ENCODE assay signal across 27 cellular contexts in the genomic region with DNA sequence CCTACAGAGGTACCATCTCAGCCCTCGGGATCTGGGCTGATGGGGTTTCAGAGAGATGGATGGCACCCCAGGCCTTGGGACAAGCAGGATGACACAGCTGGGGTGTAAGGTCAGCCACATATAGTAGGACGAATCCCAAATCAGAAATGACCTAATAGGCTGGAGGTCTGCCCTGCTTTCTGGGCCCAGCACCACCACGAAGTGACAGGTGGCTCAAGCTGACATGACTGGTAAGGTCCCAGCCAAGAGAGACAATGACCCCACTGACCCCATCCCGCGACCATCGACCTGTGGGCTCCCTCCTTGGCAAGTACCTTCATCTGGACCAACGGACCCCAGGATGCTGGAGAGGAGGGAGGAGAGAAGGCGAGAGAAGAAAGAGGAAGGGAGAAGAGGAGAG. TPM values are rescaled to one million over a fixed set of nuclear protein-coding genes. Genes with fewer than 3 reads are reported as not detected.
"Had no signal": no experiment of that assay in that cellular context is flagged by ENCODE, and none has a peak within 500 bp of the region (broad histone marks: within the 10 kb centered on the region; RNA-seq: fewer than 3 reads in every experiment).

No MANE protein-coding gene starts in this region.

- H3K79me2 ChIP-seq: parathyroid adenoma had no signal

- H3K4me1 Mint-ChIP-seq: immature natural killer cell; stimulated activated memory B cell treated with anti-CD40 and anti-IgM and Interleukin-4, amounts not matched to agents 10 μg/mL and 1 μg/mL and 100 μg/mL, for 72 hours; stimulated activated naive CD8-positive, alpha-beta T cell treated with anti-CD3 and anti-CD28 coated beads, Interleukin-15, amount 100 ng/mL, for 72 hours had no signal

- H3K36me3 ChIP-seq: right lobe of liver, uterus had no signal

- H3K4me1 ChIP-seq: left lung, parathyroid adenoma, right lobe of liver, spleen, tibial nerve, uterus had no signal

- H3K4me3 ChIP-seq: left lung, lung, right atrium auricular region, right lobe of liver, spleen, tibial nerve, uterus had no signal

- H3K9me3 ChIP-seq: left lung, right atrium auricular region, right lobe of liver, spleen, tibial nerve, uterus had no signal

- DNase-seq: hypothalamus; immature natural killer cell; kidney; left colon; left lung; mesendoderm; naive thymus-derived CD4-positive, alpha-beta T cell; nucleus accumbens; right lobe of liver; small intestine; spleen; stimulated activated CD4-positive, alpha-beta T cell treated with anti-CD3 and anti-CD28 coated beads, Interleukin-4, amount 100 ng/mL, for 24 hours; stimulated activated naive CD4-positive, alpha-beta T cell treated with Interleukin-2 at 50 U/mL for 16 hours; stimulated activated naive CD8-positive, alpha-beta T cell treated with anti-CD3 and anti-CD28 coated beads, Interleukin-15, amount 100 ng/mL, for 72 hours; substantia nigra; uterus had no signal

- H3K27ac ChIP-seq: left lung, parathyroid adenoma, right atrium auricular region, right lobe of liver, spleen, tibial nerve, uterus had no signal

- H3K27me3 ChIP-seq: left lung, right atrium auricular region, right lobe of liver, spleen, tibial nerve, uterus had no signal

- H2AFZ ChIP-seq: parathyroid adenoma had no signal

- H3K9ac ChIP-seq: parathyroid adenoma had no signal

- H3K27me3 Mint-ChIP-seq: naive thymus-derived CD4-positive, alpha-beta T cell; natural killer cell treated with Interleukin-12 subunit alpha and Interleukin-12 subunit beta and Interleukin-15 and Interleukin-18, amount 100 ng/mL, for 72 hours; stimulated activated memory B cell treated with anti-CD40 and anti-IgM and Interleukin-4, amounts not matched to agents 10 μg/mL and 1 μg/mL and 100 μg/mL, for 72 hours; stimulated activated naive CD8-positive, alpha-beta T cell treated with anti-CD3 and anti-CD28 coated beads, Interleukin-15, amount 100 ng/mL, for 72 hours; type B pancreatic cell had no signal

- H3K36me3 Mint-ChIP-seq: immature natural killer cell; natural killer cell treated with Interleukin-12 subunit alpha and Interleukin-12 subunit beta and Interleukin-15 and Interleukin-18, amount 100 ng/mL, for 72 hours; type B pancreatic cell had no signal

- H3K27ac Mint-ChIP-seq: mesothelial cell of epicardium; natural killer cell treated with Interleukin-12 subunit alpha and Interleukin-12 subunit beta and Interleukin-15 and Interleukin-18, amount 100 ng/mL, for 72 hours; stimulated activated memory B cell treated with anti-CD40 and anti-IgM and Interleukin-4, amounts not matched to agents 10 μg/mL and 1 μg/mL and 100 μg/mL, for 72 hours; stimulated activated naive CD8-positive, alpha-beta T cell treated with anti-CD3 and anti-CD28 coated beads, Interleukin-15, amount 100 ng/mL, for 72 hours; type B pancreatic cell had no signal

- H3K9me3 Mint-ChIP-seq: immature natural killer cell; mesothelial cell of epicardium; natural killer cell treated with Interleukin-12 subunit alpha and Interleukin-12 subunit beta and Interleukin-15 and Interleukin-18, amount 100 ng/mL, for 72 hours; stimulated activated memory B cell treated with anti-CD40 and anti-IgM and Interleukin-4, amounts not matched to agents 10 μg/mL and 1 μg/mL and 100 μg/mL, for 72 hours; stimulated activated naive CD8-positive, alpha-beta T cell treated with anti-CD3 and anti-CD28 coated beads, Interleukin-15, amount 100 ng/mL, for 72 hours; type B pancreatic cell had no signal

- H3K4me3 Mint-ChIP-seq: immature natural killer cell; mesothelial cell of epicardium; naive thymus-derived CD4-positive, alpha-beta T cell; natural killer cell treated with Interleukin-12 subunit alpha and Interleukin-12 subunit beta and Interleukin-15 and Interleukin-18, amount 100 ng/mL, for 72 hours; stimulated activated memory B cell treated with anti-CD40 and anti-IgM and Interleukin-4, amounts not matched to agents 10 μg/mL and 1 μg/mL and 100 μg/mL, for 72 hours; stimulated activated naive CD8-positive, alpha-beta T cell treated with anti-CD3 and anti-CD28 coated beads, Interleukin-15, amount 100 ng/mL, for 72 hours; type B pancreatic cell had no signal

RNA-seq across cellular contexts. Expression of gene P2RX1, which starts 39.0 kb away (rescaled TPM):
- total RNA-seq: osteocyte, pulmonary artery endothelial cell, renal cortical epithelial cell had no signal
